In genomic region chr16:10868562-10869469, GRCh38 we compare ENCODE assay signal across 9 cellular contexts. TPM values are rescaled to one million over a fixed set of nuclear protein-coding genes. Genes with fewer than 3 reads are reported as not detected.
DNase-seq lines count a peak whose midpoint lies in the region; ATAC-seq and TF ChIP-seq lines count a peak whose summit lies in the region.
"Had no signal": no experiment of that assay in that cellular context is flagged by ENCODE, and none has a peak within 500 bp of the region (broad histone marks: within the 10 kb centered on the region; RNA-seq: fewer than 3 reads in every experiment).

No MANE protein-coding gene starts in this region.

- peaks cover 20% of the 10 kb centered on the region for H3F3A ChIP-seq in MM.1S (ENCODE audit: insufficient read depth, low read length)

- H3K9me3 Mint-ChIP-seq in activated T-helper 2 cell treated with anti-CD3 and anti-CD28 coated beads, Interferon-gamma antibody, Interleukin-2, Interleukin-4, amounts not matched to agents 10 μg/mL and 5 μg/mL and 100 μg/mL, durations not matched to agents 14 hours and 24 hours and 36 hours: no peaks in the 10 kb centered on the region

- H3K36me3 ChIP-seq in MM.1S (replicated peaks; ENCODE audit: insufficient read depth, low read length) (no peaks in the 10 kb centered on the region), tibial artery (no peaks in the 10 kb centered on the region)
- no peaks in the 10 kb centered on the region for H3K36me3 ChIP-seq in effector memory CD4-positive, alpha-beta T cell (ENCODE audit: control insufficient read depth, insufficient read depth, low read length)

- H3K9me2 ChIP-seq in MM.1S (replicated peaks; ENCODE audit: insufficient read depth, low read length): no peaks in the 10 kb centered on the region

- peak overlapping the region; percentile 69 for H2AFZ ChIP-seq in MM.1S (ENCODE audit: low read length)

- H3K27me3 Mint-ChIP-seq in activated T-helper 2 cell treated with anti-CD3 and anti-CD28 coated beads, Interferon-gamma antibody, Interleukin-2, Interleukin-4, amounts not matched to agents 10 μg/mL and 5 μg/mL and 100 μg/mL, durations not matched to agents 14 hours and 24 hours and 36 hours (ENCODE audit: low read depth): peaks cover 14% of the 10 kb centered on the region

- H3K27ac ChIP-seq in MM.1S (ENCODE audit: low read length) (peak overlapping the region; percentile 41; the same call in 1 of the 2 replicates), tibial artery (no peak overlapping the region)
- no peak overlapping the region for H3K27ac ChIP-seq in effector memory CD4-positive, alpha-beta T cell (ENCODE audit: insufficient read depth, low read length, poor library complexity, severe bottlenecking)

- H3K4me2 ChIP-seq in MM.1S (ENCODE audit: low read depth, low read length): peak overlapping the region; percentile 92

- H3K4me3 ChIP-seq in MM.1S (ENCODE audit: low read length): peak overlapping the region; percentile 61
- no peak overlapping the region for H3K4me3 ChIP-seq in tibial artery
- H3K4me3 ChIP-seq in effector memory CD4-positive, alpha-beta T cell (ENCODE audit: insufficient read depth, low read depth, low read length, poor library complexity, severe bottlenecking): no peak overlapping the region

- no peaks in the 10 kb centered on the region for H4K20me1 ChIP-seq in MM.1S (ENCODE audit: insufficient read depth, low read length)

- TF ChIP-seq CTCF in MM.1S (IDR thresholded peaks at IDR 0.05; ENCODE audit: low read length) (no peak), tibial artery (IDR thresholded peaks at IDR 0.05) (no peak)

- DNase-seq in Ammon's horn (ENCODE audit: low spot score) (peak; percentile 70), MM.1S (peak; percentile 59), Right ventricle myocardium superior (peak; percentile 69), tibial artery (peak; percentile 59 to 78), SHP77 treated with DMSO at 0.1 percent for 48 hours (lab: John Stamatoyannopoulos, UW) (no peak)
- DNase-seq in activated T-helper 2 cell treated with anti-CD3 and anti-CD28 coated beads, Interferon-gamma antibody, Interleukin-2, Interleukin-4, amounts not matched to agents 10 μg/mL and 5 μg/mL and 100 μg/mL, durations not matched to agents 14 hours and 24 hours and 36 hours (ENCODE audit: low spot score): no peak
- no peak for DNase-seq in effector memory CD4-positive, alpha-beta T cell

- H3K36me3 Mint-ChIP-seq in activated T-helper 2 cell treated with anti-CD3 and anti-CD28 coated beads, Interferon-gamma antibody, Interleukin-2, Interleukin-4, amounts not matched to agents 10 μg/mL and 5 μg/mL and 100 μg/mL, durations not matched to agents 14 hours and 24 hours and 36 hours (ENCODE audit: low read depth): no peaks in the 10 kb centered on the region

- H3K4me3 Mint-ChIP-seq in activated T-helper 2 cell treated with anti-CD3 and anti-CD28 coated beads, Interferon-gamma antibody, Interleukin-2, Interleukin-4, amounts not matched to agents 10 μg/mL and 5 μg/mL and 100 μg/mL, durations not matched to agents 14 hours and 24 hours and 36 hours (ENCODE audit: low read depth): no peak overlapping the region

- intact Hi-C loops in Right ventricle myocardium superior (cut with DNase I) (no loop called here), tibial artery (cut with DNase I; ENCODE audit: low total_unique reads) (no loop called here)
- intact Hi-C loops in activated T-helper 2 cell treated with anti-CD3 and anti-CD28 coated beads, Interferon-gamma antibody, Interleukin-2, Interleukin-4, amounts not matched to agents 10 μg/mL and 5 μg/mL and 100 μg/mL, durations not matched to agents 14 hours and 24 hours and 36 hours (cut with micrococcal nuclease): loop anchor here (1.0 kb wide), 1 partner anchor 8 kb away; the partner anchor contains the start of gene CIITA

- H3K79me2 ChIP-seq in MM.1S (ENCODE audit: low read length): no peaks in the 10 kb centered on the region

- ATAC-seq in GM19324 (IDR thresholded peaks at IDR 0.05; ENCODE audit: low FRiP score, unreplicated experiment) (peak; percentile 64), Right ventricle myocardium superior (ENCODE audit: poor library complexity) (peak; percentile 57)

- H3K4me1 Mint-ChIP-seq in activated T-helper 2 cell treated with anti-CD3 and anti-CD28 coated beads, Interferon-gamma antibody, Interleukin-2, Interleukin-4, amounts not matched to agents 10 μg/mL and 5 μg/mL and 100 μg/mL, durations not matched to agents 14 hours and 24 hours and 36 hours (ENCODE audit: low read depth): peaks cover 48% of the 10 kb centered on the region

- H3K27ac Mint-ChIP-seq in activated T-helper 2 cell treated with anti-CD3 and anti-CD28 coated beads, Interferon-gamma antibody, Interleukin-2, Interleukin-4, amounts not matched to agents 10 μg/mL and 5 μg/mL and 100 μg/mL, durations not matched to agents 14 hours and 24 hours and 36 hours: no peak overlapping the region

- H3K4me1 ChIP-seq in MM.1S (ENCODE audit: low read length): peaks cover 32% of the 10 kb centered on the region
- H3K4me1 ChIP-seq in tibial artery: peaks cover 0 to 5% (median 0%) of the 10 kb centered on the region in 4 donors
- H3K4me1 ChIP-seq in effector memory CD4-positive, alpha-beta T cell (ENCODE audit: control insufficient read depth, insufficient read depth, low read length, poor library complexity, severe bottlenecking): peaks cover 6% of the 10 kb centered on the region

- H3K9me3 ChIP-seq in MM.1S (replicated peaks; ENCODE audit: insufficient read depth, low read length): no peaks in the 10 kb centered on the region
- no peaks in the 10 kb centered on the region for H3K9me3 ChIP-seq in tibial artery
- no peaks in the 10 kb centered on the region for H3K9me3 ChIP-seq in effector memory CD4-positive, alpha-beta T cell (ENCODE audit: control insufficient read depth, low read length)

- H3K9ac ChIP-seq in MM.1S (ENCODE audit: low read length): peak overlapping the region; percentile 37; the same call in 1 of the 2 replicates

- H3K27me3 ChIP-seq in MM.1S (replicated peaks; ENCODE audit: insufficient read depth, low read length): no peaks in the 10 kb centered on the region
- peaks cover 0 to 20% of the 10 kb centered on the region in 2 donors for H3K27me3 ChIP-seq in tibial artery
- no peaks in the 10 kb centered on the region for H3K27me3 ChIP-seq in effector memory CD4-positive, alpha-beta T cell (replicated peaks; ENCODE audit: control insufficient read depth, insufficient read depth, low read length, poor library complexity, severe bottlenecking)

RNA-seq across cellular contexts. Expression of gene CIITA, which starts 8.2 kb away (rescaled TPM):
- 7.9 TPM for total RNA-seq in Right ventricle myocardium superior
- 8.6 and 9.3 TPM in 2 replicates for total RNA-seq in activated T-helper 2 cell treated with anti-CD3 and anti-CD28 coated beads, Interferon-gamma antibody, Interleukin-2, Interleukin-4, amounts not matched to agents 10 μg/mL and 5 μg/mL and 100 μg/mL, durations not matched to agents 14 hours and 24 hours and 36 hours

RNA-seq across cellular contexts. Expression of gene TVP23A, which starts 50.2 kb away (rescaled TPM):
- 0.19 TPM for total RNA-seq in Right ventricle myocardium superior
- 0.05 TPM in 1 of 2 replicates, not detected in the other for total RNA-seq in activated T-helper 2 cell treated with anti-CD3 and anti-CD28 coated beads, Interferon-gamma antibody, Interleukin-2, Interleukin-4, amounts not matched to agents 10 μg/mL and 5 μg/mL and 100 μg/mL, durations not matched to agents 14 hours and 24 hours and 36 hours
- total RNA-seq: mononuclear cell had no signal

Comparison
In these comparisons a context has a peak if more than half of its experiments do, and no peak if none do; other contexts are left out.
1. DNase-seq: peak in Ammon's horn (single experiment), MM.1S (single experiment), Right ventricle myocardium superior (single experiment) and tibial artery (2 of 2); none in SHP77 treated with DMSO at 0.1 percent for 48 hours (single experiment), activated T-helper 2 cell treated with anti-CD3 and anti-CD28 coated beads, Interferon-gamma antibody, Interleukin-2, Interleukin-4, amounts not matched to agents 10 μg/mL and 5 μg/mL and 100 μg/mL, durations not matched to agents 14 hours and 24 hours and 36 hours (single experiment) and effector memory CD4-positive, alpha-beta T cell (0 of 3).